ENCODE assay signal across 11 cellular contexts in genomic region chr15:94263341-94264273, GRCh38. TPM values are rescaled to one million over a fixed set of nuclear protein-coding genes. Genes with fewer than 3 reads are reported as not detected.
A peak's percentile ranks its signal among the peaks of the same experiment; 100 is the strongest.
DNase-seq lines count a peak whose midpoint lies in the region; ATAC-seq and TF ChIP-seq lines count a peak whose summit lies in the region.
"Had no signal": no experiment of that assay in that cellular context is flagged by ENCODE, and none has a peak within 500 bp of the region (broad histone marks: within the 10 kb centered on the region; RNA-seq: fewer than 3 reads in every experiment).

No MANE protein-coding gene starts in this region.

- H3F3A ChIP-seq in SU-DHL-6 (ENCODE audit: insufficient read depth): peaks cover 59% of the 10 kb centered on the region

- H3K4me1 Mint-ChIP-seq in activated CD4-positive, alpha-beta T cell treated with anti-CD3 and anti-CD28 coated beads for 36 hours: peaks cover 20% of the 10 kb centered on the region
- peaks cover 27% of the 10 kb centered on the region for H3K4me1 Mint-ChIP-seq in activated CD4-positive, alpha-beta T cell treated with anti-CD3 and anti-CD28 coated beads, Interleukin-2, amount 10 ng/mL, durations not matched to agents 7 days and 5 days
- peaks cover 44 to 68% of the 10 kb centered on the region in 2 donors for H3K4me1 Mint-ChIP-seq in stimulated activated naive B cell treated with anti-CD40 and anti-IgM and Interleukin-4, amounts not matched to agents 10 μg/mL and 1 μg/mL and 100 μg/mL, for 72 hours

- H3K27ac ChIP-seq in SU-DHL-6 (ENCODE audit: low read depth, low read length) (peak overlapping the region; percentile 98), right atrium auricular region (no peak overlapping the region)

- H3K9ac ChIP-seq in SU-DHL-6 (ENCODE audit: low read length): peak overlapping the region; percentile 52

- POLR2A ChIA-PET in activated CD4-positive, alpha-beta T cell treated with anti-CD3 and anti-CD28 coated beads for 36 hours (lab: Charles Lee): interaction anchor here (0.7 to 0.9 kb wide), 2 partner anchors 31 to 41 kb away, joined by 3 read pairs; no protein-coding TSS in a partner anchor
- POLR2A ChIA-PET in activated CD4-positive, alpha-beta T cell treated with anti-CD3 and anti-CD28 coated beads, Interleukin-2, amount 10 ng/mL, durations not matched to agents 7 days and 5 days (lab: Charles Lee): no interaction called here

- H3K36me3 ChIP-seq in SU-DHL-6 (ENCODE audit: low read length): 0 out of 2 replicates have a peak, but pooled peaks cover 5% of the 10 kb centered on the region
- no peaks in the 10 kb centered on the region for H3K36me3 ChIP-seq in right atrium auricular region

- peaks cover 6% of the 10 kb centered on the region for H3K36me3 Mint-ChIP-seq in activated CD4-positive, alpha-beta T cell treated with anti-CD3 and anti-CD28 coated beads for 36 hours (ENCODE audit: low read depth)
- peaks cover 15% of the 10 kb centered on the region for H3K36me3 Mint-ChIP-seq in activated CD4-positive, alpha-beta T cell treated with anti-CD3 and anti-CD28 coated beads, Interleukin-2, amount 10 ng/mL, durations not matched to agents 7 days and 5 days (ENCODE audit: low read depth)
- H3K36me3 Mint-ChIP-seq in stimulated activated naive B cell treated with anti-CD40 and anti-IgM and Interleukin-4, amounts not matched to agents 10 μg/mL and 1 μg/mL and 100 μg/mL, for 72 hours: peaks cover 4 to 13% of the 10 kb centered on the region in 2 donors

- peaks cover 97% of the 10 kb centered on the region for H3K79me2 ChIP-seq in SU-DHL-6 (ENCODE audit: insufficient read depth, low read length)

- peak overlapping the region; percentile 77 for H3K27ac Mint-ChIP-seq in activated CD4-positive, alpha-beta T cell treated with anti-CD3 and anti-CD28 coated beads for 36 hours
- H3K27ac Mint-ChIP-seq in activated CD4-positive, alpha-beta T cell treated with anti-CD3 and anti-CD28 coated beads, Interleukin-2, amount 10 ng/mL, durations not matched to agents 7 days and 5 days: no peak overlapping the region
- H3K27ac Mint-ChIP-seq in stimulated activated naive B cell treated with anti-CD40 and anti-IgM and Interleukin-4, amounts not matched to agents 10 μg/mL and 1 μg/mL and 100 μg/mL, for 72 hours: peak overlapping the region; percentile 98

- H3K27me3 ChIP-seq in SU-DHL-6 (ENCODE audit: low read length) (no peaks in the 10 kb centered on the region), right atrium auricular region (no peaks in the 10 kb centered on the region)

- peak overlapping the region; percentile 90 for H3K4me2 ChIP-seq in SU-DHL-6 (ENCODE audit: low read depth, low read length, poor library complexity, severe bottlenecking)

- DNase-seq in activated CD4-positive, alpha-beta T cell treated with anti-CD3 and anti-CD28 coated beads for 36 hours: no peak
- DNase-seq in activated CD4-positive, alpha-beta T cell treated with anti-CD3 and anti-CD28 coated beads, Interleukin-2, amount 10 ng/mL, durations not matched to agents 7 days and 5 days: no peak
- DNase-seq in stimulated activated naive B cell treated with anti-CD40 and anti-IgM and Interleukin-4, amounts not matched to agents 10 μg/mL and 1 μg/mL and 100 μg/mL, for 72 hours: no peak
- DNase-seq in right atrium auricular region (ENCODE audit: low spot score): no peak
- DNase-seq in iPS-NIHi7 (ENCODE audit: extremely low spot score): no peak
- DNase-seq in KG1 (lab: John Stamatoyannopoulos, UW): no peak
- DNase-seq: activated naive CD4-positive, alpha-beta T cell; CD4-positive, CD25-positive, alpha-beta regulatory T cell; stimulated activated naive CD4-positive, alpha-beta T cell treated with Interleukin-2 at 50 U/mL for 16 hours had no signal

- H2AFZ ChIP-seq in SU-DHL-6 (ENCODE audit: low read depth, low read length, severe bottlenecking): no peak overlapping the region

- no peaks in the 10 kb centered on the region for H3K9me3 Mint-ChIP-seq in activated CD4-positive, alpha-beta T cell treated with anti-CD3 and anti-CD28 coated beads for 36 hours (ENCODE audit: low read depth)
- peaks cover 2% of the 10 kb centered on the region for H3K9me3 Mint-ChIP-seq in activated CD4-positive, alpha-beta T cell treated with anti-CD3 and anti-CD28 coated beads, Interleukin-2, amount 10 ng/mL, durations not matched to agents 7 days and 5 days
- peaks cover 0 to 1% of the 10 kb centered on the region in 2 donors for H3K9me3 Mint-ChIP-seq in stimulated activated naive B cell treated with anti-CD40 and anti-IgM and Interleukin-4, amounts not matched to agents 10 μg/mL and 1 μg/mL and 100 μg/mL, for 72 hours
- H3K9me3 Mint-ChIP-seq: CD4-positive, CD25-positive, alpha-beta regulatory T cell had no signal

- TF ChIP-seq CTCF in SU-DHL-6 (IDR thresholded peaks at IDR 0.05; ENCODE audit: insufficient read depth, low read length, poor library complexity, severe bottlenecking) (no peak), right atrium auricular region (IDR thresholded peaks at IDR 0.05) (no peak)

- H3K9me3 ChIP-seq in SU-DHL-6 (ENCODE audit: insufficient read depth, low read length) (no peaks in the 10 kb centered on the region), right atrium auricular region (no peaks in the 10 kb centered on the region)

- no peaks in the 10 kb centered on the region for H3K9me2 ChIP-seq in SU-DHL-6 (replicated peaks; ENCODE audit: insufficient read depth, low read length)

- H3K4me3 ChIP-seq in SU-DHL-6 (ENCODE audit: insufficient read depth, low read length, poor library complexity, severe bottlenecking): peak overlapping the region; percentile 18
- no peak overlapping the region for H3K4me3 ChIP-seq in right atrium auricular region

- peak; percentile 55 for ATAC-seq in activated CD4-positive, alpha-beta T cell treated with anti-CD3 and anti-CD28 coated beads for 36 hours
- ATAC-seq in HG02885 (IDR thresholded peaks at IDR 0.05; ENCODE audit: poor library complexity, unreplicated experiment): peak; percentile 63
- ATAC-seq in stimulated activated naive B cell treated with anti-CD40 and anti-IgM and Interleukin-4, amounts not matched to agents 10 μg/mL and 1 μg/mL and 100 μg/mL, for 72 hours (replicated peaks): peak; percentile 48 to 60

- H3K27me3 Mint-ChIP-seq in activated CD4-positive, alpha-beta T cell treated with anti-CD3 and anti-CD28 coated beads for 36 hours: no peaks in the 10 kb centered on the region
- H3K27me3 Mint-ChIP-seq in activated CD4-positive, alpha-beta T cell treated with anti-CD3 and anti-CD28 coated beads, Interleukin-2, amount 10 ng/mL, durations not matched to agents 7 days and 5 days: no peaks in the 10 kb centered on the region
- no peaks in the 10 kb centered on the region for H3K27me3 Mint-ChIP-seq in stimulated activated naive B cell treated with anti-CD40 and anti-IgM and Interleukin-4, amounts not matched to agents 10 μg/mL and 1 μg/mL and 100 μg/mL, for 72 hours
- H3K27me3 Mint-ChIP-seq: CD4-positive, CD25-positive, alpha-beta regulatory T cell had no signal

- H4K20me1 ChIP-seq in SU-DHL-6 (ENCODE audit: low read depth, low read length): no peaks in the 10 kb centered on the region

- CTCF ChIA-PET in activated CD4-positive, alpha-beta T cell treated with anti-CD3 and anti-CD28 coated beads for 36 hours (lab: Charles Lee): interaction anchor here (0.6 to 1.0 kb wide), 3 partner anchors 9 to 49 kb away, joined by 3 to 4 read pairs (median 3); no protein-coding TSS in a partner anchor
- CTCF ChIA-PET in activated CD4-positive, alpha-beta T cell treated with anti-CD3 and anti-CD28 coated beads, Interleukin-2, amount 10 ng/mL, durations not matched to agents 7 days and 5 days (lab: Charles Lee): interaction anchor here (1.1 kb wide), 1 partner anchor 32 kb away, joined by 3 read pairs; the partner anchor contains the start of gene MCTP2

- no peak overlapping the region for H3K4me3 Mint-ChIP-seq in activated CD4-positive, alpha-beta T cell treated with anti-CD3 and anti-CD28 coated beads for 36 hours
- no peak overlapping the region for H3K4me3 Mint-ChIP-seq in activated CD4-positive, alpha-beta T cell treated with anti-CD3 and anti-CD28 coated beads, Interleukin-2, amount 10 ng/mL, durations not matched to agents 7 days and 5 days
- H3K4me3 Mint-ChIP-seq in stimulated activated naive B cell treated with anti-CD40 and anti-IgM and Interleukin-4, amounts not matched to agents 10 μg/mL and 1 μg/mL and 100 μg/mL, for 72 hours: peak overlapping the region; percentile 52 to 75
- H3K4me3 Mint-ChIP-seq: CD4-positive, CD25-positive, alpha-beta regulatory T cell had no signal

- no peaks in the 10 kb centered on the region for H3K4me1 ChIP-seq in right atrium auricular region

- intact Hi-C loops in activated CD4-positive, alpha-beta T cell treated with anti-CD3 and anti-CD28 coated beads for 36 hours (cut with DNase I, micrococcal nuclease): no loop called here

RNA-seq across cellular contexts. Expression of gene MCTP2, which starts 32.2 kb away (rescaled TPM):
- total RNA-seq in activated CD4-positive, alpha-beta T cell treated with anti-CD3 and anti-CD28 coated beads for 36 hours: 10 to 100 TPM; 25.2 to 27.8 TPM
- 10 to 100 TPM; 17.0 to 17.2 TPM for total RNA-seq in activated CD4-positive, alpha-beta T cell treated with anti-CD3 and anti-CD28 coated beads, Interleukin-2, amount 10 ng/mL, durations not matched to agents 7 days and 5 days
- total RNA-seq in right atrium auricular region: 1 to 10 TPM; 2.0 to 5.6 TPM

Comparison
In these comparisons a context has a peak if more than half of its experiments do, and no peak if none do; other contexts are left out.
1. H3K4me3 Mint-ChIP-seq: peak in stimulated activated naive B cell treated with anti-CD40 and anti-IgM and Interleukin-4, amounts not matched to agents 10 μg/mL and 1 μg/mL and 100 μg/mL, for 72 hours (2 of 2); none in activated CD4-positive, alpha-beta T cell treated with anti-CD3 and anti-CD28 coated beads for 36 hours (single experiment) and activated CD4-positive, alpha-beta T cell treated with anti-CD3 and anti-CD28 coated beads, Interleukin-2, amount 10 ng/mL, durations not matched to agents 7 days and 5 days (single experiment).
2. Peak in every context shown above with its lines, with median percentiles within 50 percentile points of each other: ATAC-seq.